ENCODE assay signal across 21 cellular contexts in genomic region chr4:30854566-30854965, GRCh38.
DNase-seq lines count a peak whose midpoint lies in the region; ATAC-seq and TF ChIP-seq lines count a peak whose summit lies in the region.
"Had no signal": no experiment of that assay in that cellular context is flagged by ENCODE, and none has a peak within 500 bp of the region (broad histone marks: within the 10 kb centered on the region; RNA-seq: fewer than 3 reads in every experiment).

No MANE protein-coding gene starts in this region.

- H3K4me2 ChIP-seq in IMR-90 (ENCODE audit: low read depth, low read length) (no peak overlapping the region), fibroblast of lung (ENCODE audit: extremely low read depth, insufficient read depth, low read length) (no peak overlapping the region)

- H3K9me1 ChIP-seq in IMR-90 (ENCODE audit: insufficient read depth, low read length), result no peaks in the 10 kb centered on the region

- POLR2A ChIA-PET in BJ (lab: Charles Lee) (no interaction called here), IMR-90 (lab: Charles Lee; ENCODE audit: unreplicated experiment) (no interaction called here)

- H3K9me3 ChIP-seq in IMR-90 (ENCODE audit: control insufficient read depth, insufficient read depth, low read length) (no peaks in the 10 kb centered on the region), fibroblast of lung (ENCODE audit: control insufficient read depth, insufficient read depth, low read depth, low read length) (no peaks in the 10 kb centered on the region)

- no peaks in the 10 kb centered on the region for H3K9me3 Mint-ChIP-seq in osteocyte (ENCODE audit: unreplicated experiment)
- H3K9me3 Mint-ChIP-seq in natural killer cell treated with Interleukin-12 subunit alpha and Interleukin-12 subunit beta and Interleukin-15 and Interleukin-18, amount 100 ng/mL, for 72 hours, result peaks cover 8% of the 10 kb centered on the region

- no peak overlapping the region for H2BK5ac ChIP-seq in IMR-90 (ENCODE audit: low read depth, low read length, poor library complexity, severe bottlenecking)

- no peak overlapping the region for H2BK20ac ChIP-seq in IMR-90 (ENCODE audit: low read depth, low read length)

- H2BK120ac ChIP-seq in IMR-90 (ENCODE audit: low read depth, low read length), result no peak overlapping the region

- H3K4me3 ChIP-seq in BJ (ENCODE audit: low read depth, low read length), result no peak overlapping the region
- H3K4me3 ChIP-seq in IMR-90 (ENCODE audit: insufficient read depth, low read depth, low read length), result no peak overlapping the region
- no peak overlapping the region for H3K4me3 ChIP-seq in fibroblast of lung (replicated peaks in 1 of 4; ENCODE audit: control extremely low read depth in 1 of 4, insufficient read depth in 1 of 4, low read depth in 3 of 4, low read length in 4 of 4)
- H3K4me3 ChIP-seq: K562, SK-N-MC had no signal

- intact Hi-C loops in IMR-90 (cut with micrococcal nuclease), result no loop called here

- no CpG with 5 or more reads among the region's 3 CpGs for WGBS in IMR-90 (ENCODE audit: extremely low coverage in 2 of 2, insufficient read length in 1 of 2), 2 experiments

- no peaks in the 10 kb centered on the region for H3K27me3 Mint-ChIP-seq in osteocyte (ENCODE audit: unreplicated experiment)
- no peaks in the 10 kb centered on the region for H3K27me3 Mint-ChIP-seq in natural killer cell treated with Interleukin-12 subunit alpha and Interleukin-12 subunit beta and Interleukin-15 and Interleukin-18, amount 100 ng/mL, for 72 hours
- H3K27me3 Mint-ChIP-seq: CD8-positive, alpha-beta memory T cell had no signal

- H3K27ac Mint-ChIP-seq in osteocyte (ENCODE audit: unreplicated experiment), result peak overlapping the region; percentile 50
- H3K27ac Mint-ChIP-seq in natural killer cell treated with Interleukin-12 subunit alpha and Interleukin-12 subunit beta and Interleukin-15 and Interleukin-18, amount 100 ng/mL, for 72 hours, result no peak overlapping the region
- H3K27ac Mint-ChIP-seq: CD8-positive, alpha-beta memory T cell had no signal

- TF ChIP-seq RAD21 in IMR-90 (IDR thresholded peaks at IDR 0.05; ENCODE audit: low read length), result no peak

- CTCF ChIA-PET in BJ (lab: Yijun Ruan, JAX), result interaction anchor here (1.4 kb wide), 1 partner anchor 8 kb away, joined by 3 read pairs; no protein-coding TSS in a partner anchor
- CTCF ChIA-PET in IMR-90 (lab: Yijun Ruan, JAX), result no interaction called here

- H4K91ac ChIP-seq in IMR-90 (ENCODE audit: insufficient read depth, low read depth, low read length), result no peak overlapping the region

- H3K27ac ChIP-seq in IMR-90 (ENCODE audit: insufficient read depth, low read length), result no peak overlapping the region
- no peak overlapping the region for H3K27ac ChIP-seq in fibroblast of lung (ENCODE audit: insufficient read depth, low read length)
- H3K27ac ChIP-seq: SK-N-MC had no signal

- ATAC-seq in IMR-90 (ENCODE audit: low read depth), result no peak
- ATAC-seq in HG02763 (IDR thresholded peaks at IDR 0.05; ENCODE audit: unreplicated experiment), result no peak
- no peak for ATAC-seq in natural killer cell treated with Interleukin-12 subunit alpha and Interleukin-12 subunit beta and Interleukin-15 and Interleukin-18, amount 100 ng/mL, for 72 hours
- ATAC-seq in HG02623 (IDR thresholded peaks at IDR 0.05; ENCODE audit: unreplicated experiment), result no peak
- ATAC-seq: K562 had no signal

- no peak overlapping the region for H2AFZ ChIP-seq in IMR-90 (replicated peaks; ENCODE audit: low read length, poor library complexity)
- H2AFZ ChIP-seq in fibroblast of lung (ENCODE audit: low read length), result no peak overlapping the region

- H3K4me3 Mint-ChIP-seq in osteocyte (ENCODE audit: unreplicated experiment), result no peak overlapping the region
- H3K4me3 Mint-ChIP-seq in natural killer cell treated with Interleukin-12 subunit alpha and Interleukin-12 subunit beta and Interleukin-15 and Interleukin-18, amount 100 ng/mL, for 72 hours, result no peak overlapping the region
- H3K4me3 Mint-ChIP-seq: CD8-positive, alpha-beta memory T cell had no signal

- no peak overlapping the region for H2AK9ac ChIP-seq in IMR-90 (replicated peaks; ENCODE audit: low read depth, low read length, poor library complexity)

- peaks cover 5% of the 10 kb centered on the region for H3K36me3 Mint-ChIP-seq in osteocyte (ENCODE audit: unreplicated experiment)
- peaks cover 3% of the 10 kb centered on the region for H3K36me3 Mint-ChIP-seq in natural killer cell treated with Interleukin-12 subunit alpha and Interleukin-12 subunit beta and Interleukin-15 and Interleukin-18, amount 100 ng/mL, for 72 hours
- H3K36me3 Mint-ChIP-seq: CD8-positive, alpha-beta memory T cell had no signal

- dilution Hi-C loops in IMR-90 (cut with HindIII; ENCODE audit: low sequenced_read_pairs, unreplicated experiment), result no loop called here

- no peak overlapping the region for H4K5ac ChIP-seq in IMR-90 (ENCODE audit: low read depth, low read length)

- no peak overlapping the region for H3K23ac ChIP-seq in IMR-90 (ENCODE audit: low read depth, low read length)

- BruUV-seq in IMR-90 (replicated peaks; lab: Mats Ljungman, UMichigan), result no TSS peak

- H3K9ac ChIP-seq in IMR-90 (ENCODE audit: low read depth, low read length), result no peak overlapping the region
- H3K9ac ChIP-seq in fibroblast of lung (ENCODE audit: insufficient read depth, low read length), result no peak overlapping the region

- H4K8ac ChIP-seq in IMR-90 (ENCODE audit: low read depth in 2 of 2, low read length in 2 of 2), result no peak overlapping the region

- H4K20me1 ChIP-seq in IMR-90 (ENCODE audit: insufficient read depth, low read length), result no peaks in the 10 kb centered on the region
- no peaks in the 10 kb centered on the region for H4K20me1 ChIP-seq in fibroblast of lung (ENCODE audit: control insufficient read depth, extremely low read depth, insufficient read depth, low read length)

- no peak overlapping the region for H3K56ac ChIP-seq in IMR-90 (ENCODE audit: extremely low read depth, insufficient read depth, low read length)

- DNase-seq in BJ (ENCODE audit: low read depth) (peak; percentile 19), IMR-90 (peak; percentile 27), fibroblast of lung (ENCODE audit: low read depth in 2 of 2) (peak; percentile 12 to 56), osteocyte (ENCODE audit: extremely low spot score, unreplicated experiment) (no peak), inferior parietal cortex (ENCODE audit: extremely low spot score) (no peak)
- DNase-seq in natural killer cell treated with Interleukin-12 subunit alpha and Interleukin-12 subunit beta and Interleukin-15 and Interleukin-18, amount 100 ng/mL, for 72 hours (ENCODE audit: low spot score), result no peak
- DNase-seq: C1 segment of cervical spinal cord; CD8-positive, alpha-beta memory T cell; DMS53; H7; NCI-H1105 treated with DMSO at 0.1 percent for 48 hours; NCI-H1694; NCI-H2107; NCI-H510A treated with DMSO at 0.1 percent for 48 hours; NCI-H774; OCI-M1; SHP77 had no signal

- H3K18ac ChIP-seq in IMR-90 (ENCODE audit: low read depth, low read length), result no peak overlapping the region

- H3K4me1 ChIP-seq in IMR-90 (ENCODE audit: control insufficient read depth, insufficient read depth, low read length), result no peaks in the 10 kb centered on the region
- H3K4me1 ChIP-seq in fibroblast of lung (ENCODE audit: control insufficient read depth, extremely low read depth, insufficient read depth, low read length), result no peaks in the 10 kb centered on the region

- no peaks in the 10 kb centered on the region for H3K36me3 ChIP-seq in BJ (ENCODE audit: control insufficient read depth, insufficient read depth, low read length)
- no peaks in the 10 kb centered on the region for H3K36me3 ChIP-seq in IMR-90 (ENCODE audit: control insufficient read depth, insufficient read depth, low read length)
- H3K36me3 ChIP-seq in fibroblast of lung (ENCODE audit: control insufficient read depth, insufficient read depth, low read length), result no peaks in the 10 kb centered on the region

- H3K14ac ChIP-seq in IMR-90 (replicated peaks; ENCODE audit: low read depth, low read length), result no peak overlapping the region

- H3K4me1 Mint-ChIP-seq in osteocyte (ENCODE audit: unreplicated experiment), result peaks cover 48% of the 10 kb centered on the region
- no peaks in the 10 kb centered on the region for H3K4me1 Mint-ChIP-seq in natural killer cell treated with Interleukin-12 subunit alpha and Interleukin-12 subunit beta and Interleukin-15 and Interleukin-18, amount 100 ng/mL, for 72 hours (ENCODE audit: low read depth in 2 of 2)
- H3K4me1 Mint-ChIP-seq: CD8-positive, alpha-beta memory T cell had no signal

- TF ChIP-seq CTCF in BJ (IDR thresholded peaks at IDR 0.05; ENCODE audit: insufficient read depth, low read depth, low read length) (no peak), IMR-90 (conservative IDR thresholded peaks at IDR 0.05; ENCODE audit: low read depth, low read length) (no peak), fibroblast of lung (conservative IDR thresholded peaks at IDR 0.05 in 1 of 2, IDR thresholded peaks at IDR 0.05 in 1 of 2; ENCODE audit: low read depth in 1 of 2, low read length in 2 of 2) (no peak), osteocyte (IDR thresholded peaks at IDR 0.05) (no peak)

- H3K79me1 ChIP-seq in IMR-90 (ENCODE audit: low read depth in 1 of 2, low read length in 2 of 2), result no peaks in the 10 kb centered on the region

- no peak for TF ChIP-seq POLR2A in IMR-90 (IDR thresholded peaks at IDR 0.05; ENCODE audit: low read depth, low read length)

- in situ Hi-C loops in IMR-90 (cut with MboI; ENCODE audit: low sequenced_read_pairs), result no loop called here

- H3K4ac ChIP-seq in IMR-90 (ENCODE audit: low read depth, low read length), result no peak overlapping the region

- H2BK15ac ChIP-seq in IMR-90 (ENCODE audit: low read depth, low read length), result no peak overlapping the region

- no peaks in the 10 kb centered on the region for H3K27me3 ChIP-seq in BJ (ENCODE audit: control insufficient read depth, insufficient read depth, low read length)
- no peaks in the 10 kb centered on the region for H3K27me3 ChIP-seq in IMR-90 (ENCODE audit: control insufficient read depth, insufficient read depth, low read length)
- H3K27me3 ChIP-seq in fibroblast of lung (ENCODE audit: control insufficient read depth, insufficient read depth, low read length), result no peaks in the 10 kb centered on the region

- no peak overlapping the region for H2AK5ac ChIP-seq in IMR-90 (ENCODE audit: low read depth, low read length)

- no peaks in the 10 kb centered on the region for H3K79me2 ChIP-seq in fibroblast of lung (ENCODE audit: control insufficient read depth, insufficient read depth, low read length)

TF ChIP-seq in IMR-90, 13 proteins besides CTCF, POLR2A, EP300 and RAD21 (continues in another document):
- TF ChIP-seq ELK1 (IDR thresholded peaks at IDR 0.05; ENCODE audit: borderline replicate concordance, low read depth, low read length) (no peak), NFE2L2 (IDR thresholded peaks at IDR 0.05; ENCODE audit: low read depth, low read length) (no peak)

Comparison
In these comparisons a context has a peak if more than half of its experiments do, and no peak if none do; other contexts are left out.
1. DNase-seq: peak in BJ (single experiment), IMR-90 (single experiment) and fibroblast of lung (2 of 2); none in osteocyte (single experiment), inferior parietal cortex (single experiment) and natural killer cell treated with Interleukin-12 subunit alpha and Interleukin-12 subunit beta and Interleukin-15 and Interleukin-18, amount 100 ng/mL, for 72 hours (single experiment).